12 cellular contexts compared by ENCODE assay signal in genomic region chr2:238493411-238493810, GRCh38.
"Had no signal": no experiment of that assay in that cellular context is flagged by ENCODE, and none has a peak within 500 bp of the region (broad histone marks: within the 10 kb centered on the region; RNA-seq: fewer than 3 reads in every experiment).

No MANE protein-coding gene starts in this region.

- H3K36me3 ChIP-seq: lower lobe of right lung, right atrium auricular region, tibial artery, vagina had no signal

- H3K9me3 Mint-ChIP-seq: activated naive CD4-positive, alpha-beta T cell treated with anti-CD3 and anti-CD28 coated beads for 36 hours; activated T-helper 1 cell treated with anti-CD3 and anti-CD28 coated beads, Interleukin-12 subunit alpha, Interleukin-12 subunit beta, Interleukin-2, Interleukin-4 antibody, amounts not matched to agents 30 ng/mL and 10 ng/mL and 1 ng/mL, durations not matched to agents 14 hours and 24 hours and 36 hours; naive B cell had no signal

- DNase-seq: anterior cingulate cortex, hypothalamus, lower lobe of right lung, midbrain, naive B cell, small intestine, SW 1271, tibial artery had no signal

- H3K27me3 Mint-ChIP-seq: naive B cell had no signal

- H3K36me3 Mint-ChIP-seq: naive B cell had no signal

- H3K4me3 Mint-ChIP-seq: activated naive CD4-positive, alpha-beta T cell treated with anti-CD3 and anti-CD28 coated beads for 36 hours had no signal

- H3K27ac ChIP-seq: lower lobe of right lung, right atrium auricular region, tibial artery, vagina had no signal

- ATAC-seq: lower lobe of right lung had no signal

- H3K27me3 ChIP-seq: right atrium auricular region, tibial artery, vagina had no signal

- H3K4me3 ChIP-seq: lower lobe of right lung, right atrium auricular region, tibial artery, vagina had no signal

- H3K9me3 ChIP-seq: lower lobe of right lung, right atrium auricular region, tibial artery, vagina had no signal

- H3K4me1 ChIP-seq: lower lobe of right lung, right atrium auricular region, tibial artery, vagina had no signal
